In the genomic region with DNA sequence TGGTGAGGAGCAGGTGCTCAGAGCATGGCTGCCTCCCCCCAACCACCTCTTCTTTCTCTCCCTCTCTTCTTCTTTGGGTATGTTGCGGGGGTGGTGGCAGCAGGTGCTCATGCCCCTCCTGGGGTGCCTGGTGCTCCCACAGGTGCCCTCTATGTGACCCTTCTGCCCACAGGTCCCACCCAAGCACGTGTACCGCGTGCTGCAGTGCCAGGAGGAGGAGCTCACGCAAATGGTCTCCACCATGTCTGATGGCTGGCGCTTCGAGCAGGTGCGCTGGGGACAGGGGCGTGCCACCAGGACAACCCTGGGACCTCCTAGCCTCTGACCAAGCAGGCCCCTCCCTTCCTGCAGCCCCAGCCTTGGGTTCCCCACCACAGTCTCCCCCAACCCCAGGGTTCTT, we compare ENCODE assay signal across 21 cellular contexts. TPM values are rescaled to one million over a fixed set of nuclear protein-coding genes. Genes with fewer than 3 reads are reported as not detected.
"Had no signal": no experiment of that assay in that cellular context is flagged by ENCODE, and none has a peak within 500 bp of the region (broad histone marks: within the 10 kb centered on the region; RNA-seq: fewer than 3 reads in every experiment).

No MANE protein-coding gene starts in this region.

- H3K4me3 ChIP-seq: MG63 had no signal

- H3K4me2 ChIP-seq: SK-N-SH had no signal

- ATAC-seq: HepG2 had no signal

- H3K36me3 ChIP-seq: MG63 had no signal

- H3K9me3 ChIP-seq: MG63, SK-N-SH had no signal

- H3K9ac ChIP-seq: SK-N-SH had no signal

- H3K27me3 ChIP-seq: MG63 had no signal

- DNase-seq: IMR-90, Karpas-422, KG1, MG63, NCI-H1092, NCI-H1436, NCI-H187, NCI-H2029, NCI-H2081 treated with DMSO at 0.1 percent for 48 hours, NCI-H2171, NCI-H226, NCI-H446, NCI-H510A, NCI-H524 treated with DMSO at 0.1 percent for 48 hours, NCI-H69, NCI-H774, RPMI8226, SHP77, SK-N-SH had no signal

RNA-seq across cellular contexts. Expression of a gene that starts 52.3 kb away (rescaled TPM):
- total RNA-seq: IMR-90, SK-MEL-5 had no signal
